ENCODE assay signal across 1 cellular context in genomic region chrX:110002300-110003166, GRCh38.
TF ChIP-seq lines count a peak whose summit lies in the region.

TMEM164 (plus strand) TSS chrX:110003114; CDS start chrX:110003775, 661 bp downstream.

TF ChIP-seq in K562, 482 proteins besides CTCF, POLR2A, EP300 and RAD21 (continued from another document and continues in another):
- TF ChIP-seq MYNN (IDR thresholded peaks at IDR 0.05) (no peak), MYNN (CRISPR knock-in tag; IDR thresholded peaks at IDR 0.05) (no peak), CHD4 (IDR thresholded peaks at IDR 0.05; ENCODE audit: insufficient read depth, insufficient replicate concordance, low read depth, low read length, poor library complexity, severe bottlenecking) (no peak), GABPA (tag; conservative IDR thresholded peaks at IDR 0.05; ENCODE audit: low read depth) (peak; percentile 39; the same call in 1 of the 2 replicates), NFATC3 (IDR thresholded peaks at IDR 0.05) (no peak), ID3 (CRISPR knock-in tag; IDR thresholded peaks at IDR 0.05) (no peak), ID3 (tag; IDR thresholded peaks at IDR 0.05) (no peak), CBX2 (IDR thresholded peaks at IDR 0.05; ENCODE audit: insufficient read depth, low read length, poor library complexity, severe bottlenecking) (no peak), GTF2F1 (IDR thresholded peaks at IDR 0.05; ENCODE audit: low read depth, low read length) (no peak), ZNF354B (CRISPR knock-in tag; IDR thresholded peaks at IDR 0.05) (no peak), E2F4 (CRISPR knock-in tag; IDR thresholded peaks at IDR 0.05; ENCODE audit: low read depth) (no peak), NKRF (IDR thresholded peaks at IDR 0.05; ENCODE audit: borderline replicate concordance) (peak; percentile 70), TBL1XR1 (IDR thresholded peaks at IDR 0.05; ENCODE audit: low read length in 2 of 2) (no peak), BACH1 (tag; IDR thresholded peaks at IDR 0.05) (no peak), ZNF311 (CRISPR knock-in tag; IDR thresholded peaks at IDR 0.05) (no peak), TCF3 (CRISPR knock-in tag; IDR thresholded peaks at IDR 0.05) (no peak), NR2C2 (CRISPR knock-in tag; IDR thresholded peaks at IDR 0.05) (no peak), NR2C2 (tag; IDR thresholded peaks at IDR 0.05) (peak; percentile 34; the same call in 1 of the 2 replicates), MAZ (CRISPR knock-in tag; conservative IDR thresholded peaks at IDR 0.05 in 1 of 2, IDR thresholded peaks at IDR 0.05 in 1 of 2) (peak; percentile 46 to 68; a peak in 1 of 4 replicates), TRIM28 (IDR thresholded peaks at IDR 0.05) (no peak), SNRNP70 (optimal IDR thresholded peaks at IDR 0.05; ENCODE audit: low read depth, low read length) (no peak), ZNF695 (CRISPR knock-in tag; IDR thresholded peaks at IDR 0.05) (no peak), ZNF431 (CRISPR knock-in tag; IDR thresholded peaks at IDR 0.05) (no peak), KAT8 (IDR thresholded peaks at IDR 0.05; ENCODE audit: low read depth) (no peak), SREBF1 (IDR thresholded peaks at IDR 0.05; ENCODE audit: borderline replicate concordance, low read depth, low read length) (no peak), SMAD2 (IDR thresholded peaks at IDR 0.05; ENCODE audit: low read depth, low read length) (no peak), CAMTA2 (CRISPR knock-in tag; conservative IDR thresholded peaks at IDR 0.05) (no peak), MGA (IDR thresholded peaks at IDR 0.05) (no peak; the same call in 1 of the 2 replicates), ZNF133 (CRISPR knock-in tag; IDR thresholded peaks at IDR 0.05) (no peak), HIVEP1 (CRISPR knock-in tag; IDR thresholded peaks at IDR 0.05) (no peak), E2F8 (IDR thresholded peaks at IDR 0.05; ENCODE audit: low read depth, partially characterized antibody) (no peak), CHD2 (IDR thresholded peaks at IDR 0.05; ENCODE audit: low read depth, low read length) (no peak), ZNF212 (CRISPR knock-in tag; IDR thresholded peaks at IDR 0.05) (no peak), COPS2 (conservative IDR thresholded peaks at IDR 0.05) (no peak), ZNF263 (CRISPR knock-in tag; IDR thresholded peaks at IDR 0.05; ENCODE audit: borderline replicate concordance) (peak; percentile 99), ZNF830 (CRISPR knock-in tag; IDR thresholded peaks at IDR 0.05) (no peak), SRSF3 (IDR thresholded peaks at IDR 0.05; ENCODE audit: insufficient read depth, low read length) (no peak)
- TF ChIP-seq, protein P1, sequence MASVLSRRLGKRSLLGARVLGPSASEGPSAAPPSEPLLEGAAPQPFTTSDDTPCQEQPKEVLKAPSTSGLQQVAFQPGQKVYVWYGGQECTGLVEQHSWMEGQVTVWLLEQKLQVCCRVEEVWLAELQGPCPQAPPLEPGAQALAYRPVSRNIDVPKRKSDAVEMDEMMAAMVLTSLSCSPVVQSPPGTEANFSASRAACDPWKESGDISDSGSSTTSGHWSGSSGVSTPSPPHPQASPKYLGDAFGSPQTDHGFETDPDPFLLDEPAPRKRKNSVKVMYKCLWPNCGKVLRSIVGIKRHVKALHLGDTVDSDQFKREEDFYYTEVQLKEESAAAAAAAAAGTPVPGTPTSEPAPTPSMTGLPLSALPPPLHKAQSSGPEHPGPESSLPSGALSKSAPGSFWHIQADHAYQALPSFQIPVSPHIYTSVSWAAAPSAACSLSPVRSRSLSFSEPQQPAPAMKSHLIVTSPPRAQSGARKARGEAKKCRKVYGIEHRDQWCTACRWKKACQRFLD (CRISPR knock-in tag; IDR thresholded peaks at IDR 0.05): 0 out of 2 replicates have a peak, but pooled peaks have one; percentile 61
- TF ChIP-seq, protein P2, sequence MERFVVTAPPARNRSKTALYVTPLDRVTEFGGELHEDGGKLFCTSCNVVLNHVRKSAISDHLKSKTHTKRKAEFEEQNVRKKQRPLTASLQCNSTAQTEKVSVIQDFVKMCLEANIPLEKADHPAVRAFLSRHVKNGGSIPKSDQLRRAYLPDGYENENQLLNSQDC (CRISPR knock-in tag; IDR thresholded peaks at IDR 0.05): no peak
- TF ChIP-seq, protein P3, sequence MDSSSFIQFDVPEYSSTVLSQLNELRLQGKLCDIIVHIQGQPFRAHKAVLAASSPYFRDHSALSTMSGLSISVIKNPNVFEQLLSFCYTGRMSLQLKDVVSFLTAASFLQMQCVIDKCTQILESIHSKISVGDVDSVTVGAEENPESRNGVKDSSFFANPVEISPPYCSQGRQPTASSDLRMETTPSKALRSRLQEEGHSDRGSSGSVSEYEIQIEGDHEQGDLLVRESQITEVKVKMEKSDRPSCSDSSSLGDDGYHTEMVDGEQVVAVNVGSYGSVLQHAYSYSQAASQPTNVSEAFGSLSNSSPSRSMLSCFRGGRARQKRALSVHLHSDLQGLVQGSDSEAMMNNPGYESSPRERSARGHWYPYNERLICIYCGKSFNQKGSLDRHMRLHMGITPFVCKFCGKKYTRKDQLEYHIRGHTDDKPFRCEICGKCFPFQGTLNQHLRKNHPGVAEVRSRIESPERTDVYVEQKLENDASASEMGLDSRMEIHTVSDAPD (CRISPR knock-in tag; IDR thresholded peaks at IDR 0.05): no peak
